ENCODE assay signal across 8 cellular contexts in the genomic region with DNA sequence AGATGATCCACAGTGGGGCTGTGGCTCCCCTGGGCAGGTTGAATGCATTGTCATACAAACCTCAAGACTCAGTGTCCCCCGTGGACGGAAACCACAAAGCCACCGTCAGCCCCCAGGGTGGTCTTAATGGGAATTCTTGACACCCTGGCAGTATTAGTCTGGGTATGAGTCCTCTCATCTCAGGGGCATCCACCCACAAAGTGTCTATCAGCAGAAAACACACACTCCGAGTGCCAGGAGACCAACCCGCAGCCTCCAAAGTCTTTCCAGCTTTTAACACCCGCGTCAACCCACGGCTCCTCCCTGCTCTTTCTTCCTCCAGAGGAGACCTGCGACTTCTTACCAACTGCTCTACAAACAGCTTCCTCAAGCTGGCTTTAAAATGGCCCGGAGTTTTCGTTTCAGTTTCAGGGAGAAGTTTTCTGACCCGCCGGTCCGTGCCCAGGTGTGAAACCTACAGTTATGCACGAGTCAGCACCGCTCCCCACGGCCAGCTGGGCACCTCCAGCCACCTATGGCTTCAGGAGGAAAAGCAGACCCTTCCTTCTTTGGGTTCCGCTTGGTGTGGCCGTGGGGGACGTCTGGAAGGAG. TPM values are rescaled to one million over a fixed set of nuclear protein-coding genes. Genes with fewer than 3 reads are reported as not detected.
DNase-seq lines count a peak whose midpoint lies in the region; ATAC-seq and TF ChIP-seq lines count a peak whose summit lies in the region.

No MANE protein-coding gene starts in this region.

- peaks cover 25 to 82% (median 48%) of the 10 kb centered on the region in 4 donors for H3K4me1 Mint-ChIP-seq in CD4-positive, CD25-positive, alpha-beta regulatory T cell

- peaks cover 24% of the 10 kb centered on the region for H3K36me3 Mint-ChIP-seq in CD4-positive, CD25-positive, alpha-beta regulatory T cell

- intact Hi-C loops in psoas muscle (cut with DNase I), result loop anchor here in 1 of 2 donors (10.0 kb wide), 1 partner anchor 108 kb away; no protein-coding TSS in a partner anchor

- 33 to 47% (median 41%) methylated on average over 20 of the region's 20 CpGs for WGBS in psoas muscle, 3 donors

- H3K9me3 Mint-ChIP-seq in CD4-positive, CD25-positive, alpha-beta regulatory T cell, result peaks cover 0 to 3% (median 0%) of the 10 kb centered on the region in 7 donors

- no peaks in the 10 kb centered on the region for H3K9me3 ChIP-seq in CD4-positive, CD25-positive, alpha-beta regulatory T cell (ENCODE audit: control insufficient read depth in 2 of 2, low read length in 2 of 2)
- H3K9me3 ChIP-seq in psoas muscle, result no peaks in the 10 kb centered on the region

- peaks cover 6% of the 10 kb centered on the region for H3K27me3 Mint-ChIP-seq in CD4-positive, CD25-positive, alpha-beta regulatory T cell

- H3K36me3 ChIP-seq in CD4-positive, CD25-positive, alpha-beta regulatory T cell (ENCODE audit: control insufficient read depth, insufficient read depth, low read length), result peaks cover 36% of the 10 kb centered on the region
- H3K36me3 ChIP-seq in psoas muscle (ENCODE audit: insufficient read depth in 1 of 2, low read depth in 1 of 2), result no peaks in the 10 kb centered on the region

- ATAC-seq in CD4-positive, CD25-positive, alpha-beta regulatory T cell (ENCODE audit: low read depth in 2 of 2), result no peak
- ATAC-seq in GM19467 (IDR thresholded peaks at IDR 0.05; ENCODE audit: unreplicated experiment) (peak; percentile 42), psoas muscle (no peak), HG03139 (IDR thresholded peaks at IDR 0.05; ENCODE audit: unreplicated experiment) (no peak)

- TF ChIP-seq CTCF in HL-60 (IDR thresholded peaks at IDR 0.05; ENCODE audit: insufficient read depth, low read length) (no peak), psoas muscle (IDR thresholded peaks at IDR 0.05) (no peak)

- peak in 1 of 3 donors; percentile 77 for DNase-seq in CD4-positive, CD25-positive, alpha-beta regulatory T cell
- DNase-seq in HL-60 (ENCODE audit: low read depth in 1 of 2, low spot score in 1 of 2) (peak in 1 of 2 experiments; percentile 51), activated gamma-delta T cell (lab: John Stamatoyannopoulos, UW) (peak; percentile 5), NCI-H510A treated with DMSO at 0.1 percent for 48 hours (lab: John Stamatoyannopoulos, UW) (no peak), psoas muscle (no peak)
- peak; percentile 63 for DNase-seq in stimulated activated CD8-positive, alpha-beta memory T cell treated with anti-CD3 and anti-CD28 coated beads, Interleukin-4, amount 100 ng/mL, for 48 hours

- peak overlapping the region; percentile 81 for H3K27ac ChIP-seq in CD4-positive, CD25-positive, alpha-beta regulatory T cell (ENCODE audit: insufficient read depth, low read length, poor library complexity, severe bottlenecking)
- H3K27ac ChIP-seq in HL-60 (replicated peaks), result peak overlapping the region; percentile 60
- no peak overlapping the region for H3K27ac ChIP-seq in psoas muscle

- peak overlapping the region; percentile 89 to 97 (median 94) for H3K27ac Mint-ChIP-seq in CD4-positive, CD25-positive, alpha-beta regulatory T cell

- peaks cover 77% of the 10 kb centered on the region for H3K4me1 ChIP-seq in CD4-positive, CD25-positive, alpha-beta regulatory T cell (ENCODE audit: control insufficient read depth, insufficient read depth, low read length, poor library complexity, severe bottlenecking)
- no peaks in the 10 kb centered on the region for H3K4me1 ChIP-seq in psoas muscle

- H3K4me3 ChIP-seq in CD4-positive, CD25-positive, alpha-beta regulatory T cell (ENCODE audit: low read depth, low read length), result peak overlapping the region; percentile 41
- H3K4me3 ChIP-seq in HL-60 (replicated peaks; ENCODE audit: insufficient read depth, low read length), result no peak overlapping the region
- no peak overlapping the region for H3K4me3 ChIP-seq in psoas muscle

- peak overlapping the region; percentile 62 to 83 (median 66) for H3K4me3 Mint-ChIP-seq in CD4-positive, CD25-positive, alpha-beta regulatory T cell

- no peaks in the 10 kb centered on the region for H3K27me3 ChIP-seq in CD4-positive, CD25-positive, alpha-beta regulatory T cell (ENCODE audit: control insufficient read depth, insufficient read depth, low read length)
- H3K27me3 ChIP-seq in HL-60 (ENCODE audit: insufficient read depth, poor library complexity, severe bottlenecking) (no peaks in the 10 kb centered on the region), psoas muscle (ENCODE audit: insufficient read depth in 3 of 3, low read length in 2 of 3) (peaks cover 0 to 42% (median 4%) of the 10 kb centered on the region in 3 donors)

RNA-seq across cellular contexts. Expression of a gene that starts 14.4 kb away (rescaled TPM):
- 47.7 TPM for total RNA-seq in CD4-positive, CD25-positive, alpha-beta regulatory T cell
- polyA plus RNA-seq in CD4-positive, CD25-positive, alpha-beta regulatory T cell, result 10 to 100 TPM; 32.1 to 50.1 (median 41.0) TPM
- 10 to 100 TPM in 3 of 4 donors, 1 to 10 TPM in 1; 9.4 to 18.2 (median 11.9) TPM for total RNA-seq in psoas muscle
- polyA plus RNA-seq in psoas muscle, result 1 to 10 TPM; 6.6 to 9.8 (median 7.5) TPM

Comparison
In these comparisons a context has a peak if more than half of its experiments do, and no peak if none do; other contexts are left out.
1. DNase-seq: peak in activated gamma-delta T cell (single experiment) and stimulated activated CD8-positive, alpha-beta memory T cell treated with anti-CD3 and anti-CD28 coated beads, Interleukin-4, amount 100 ng/mL, for 48 hours (single experiment); none in NCI-H510A treated with DMSO at 0.1 percent for 48 hours (single experiment) and psoas muscle (0 of 2).